In the genomic region with DNA sequence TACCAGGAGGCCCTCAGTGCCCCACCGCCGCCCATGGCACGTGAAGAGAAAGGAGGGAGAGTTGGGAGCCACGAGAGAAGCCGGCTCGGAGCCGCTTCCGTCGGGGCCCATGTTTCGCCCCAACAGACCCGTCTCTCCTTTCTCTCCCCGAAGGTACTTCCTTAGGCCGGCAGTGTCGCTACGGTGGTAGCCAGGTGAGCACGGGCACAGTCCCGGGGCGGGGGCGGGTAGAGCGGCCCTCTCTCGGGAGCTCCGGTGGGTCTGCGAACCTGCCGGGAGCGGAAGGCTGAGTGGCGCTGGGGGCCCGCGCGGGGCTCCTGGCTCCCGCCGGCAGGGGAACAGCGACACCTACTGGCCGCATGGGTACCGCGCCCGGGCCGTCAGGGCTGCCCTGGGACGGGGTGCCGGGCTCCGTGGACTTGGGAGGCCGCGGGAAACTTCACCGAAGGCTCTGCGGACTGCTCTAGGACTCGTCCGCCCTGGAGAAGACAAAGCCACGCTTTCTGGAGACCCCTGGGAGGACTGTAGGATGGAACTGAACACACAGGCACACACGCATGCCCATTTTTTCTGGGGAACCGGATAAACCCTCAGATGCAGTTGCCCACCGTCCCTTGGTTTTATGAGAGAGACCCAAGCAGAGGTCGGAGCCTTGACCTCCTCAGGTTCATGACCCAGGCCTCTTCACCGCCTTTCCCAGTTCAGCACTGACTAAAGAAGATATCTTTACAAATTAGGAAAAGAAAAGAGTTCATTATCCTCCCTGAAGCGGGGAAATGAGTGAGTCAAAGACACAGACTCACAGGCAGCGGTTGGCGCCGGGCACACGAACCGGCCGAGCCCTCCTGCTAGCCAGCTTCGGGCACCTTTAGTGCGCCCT, we compare ENCODE assay signal across 8 cellular contexts.
DNase-seq lines count a peak whose midpoint lies in the region; ATAC-seq and TF ChIP-seq lines count a peak whose summit lies in the region.

No MANE protein-coding gene starts in this region.

- no peak overlapping the region for H3K27ac Mint-ChIP-seq in endodermal cell

- WGBS in endodermal cell (ENCODE audit: insufficient coverage in 1 of 2, insufficient read length in 1 of 2), 2 experiments = 2% methylated on average over 19 to 61 of the region's 61 CpGs

- TF ChIP-seq CTCF in AG09319 (IDR thresholded peaks at IDR 0.05; ENCODE audit: low read depth, low read length) (peak; percentile 79), endodermal cell (conservative IDR thresholded peaks at IDR 0.05) (peak; percentile 99), mucosa of descending colon (IDR thresholded peaks at IDR 0.05) (peak; percentile 97)

- peaks cover 97% of the 10 kb centered on the region for H3K27me3 Mint-ChIP-seq in endodermal cell (ENCODE audit: insufficient read depth)

- no peak for DNase-seq in AG09319 (ENCODE audit: extremely low read depth, low read depth)
- peak; percentile 61 for DNase-seq in NCI-H526 treated with DMSO at 0.1 percent for 48 hours (lab: John Stamatoyannopoulos, UW)
- peak; percentile 47 to 56 for DNase-seq in activated CD8-positive, alpha-beta memory T cell treated with anti-CD3 and anti-CD28 coated beads for 4 hours (ENCODE audit: low read depth in 2 of 2)
- DNase-seq in endodermal cell = peak; percentile 95
- DNase-seq in mucosa of descending colon = peak; percentile 67 to 83 (median 81)
- DNase-seq in stimulated activated CD8-positive, alpha-beta memory T cell treated with anti-CD3 and anti-CD28 coated beads, Interleukin-4, amount 100 ng/mL, for 24 hours (ENCODE audit: low read depth) = peak; percentile 72

- H3K4me3 ChIP-seq in endodermal cell (ENCODE audit: low read length) = no peak overlapping the region
- H3K4me3 ChIP-seq in mucosa of descending colon = no peak overlapping the region

- H3K4me3 Mint-ChIP-seq in endodermal cell = peak overlapping the region; percentile 22

- intact Hi-C loops in mucosa of descending colon (cut with DNase I, micrococcal nuclease) = no loop called here

- H3K4me1 Mint-ChIP-seq in endodermal cell = peaks cover 7% of the 10 kb centered on the region

- H3K9me3 ChIP-seq in endodermal cell (ENCODE audit: control insufficient read depth, low read length) = no peaks in the 10 kb centered on the region
- H3K9me3 ChIP-seq in mucosa of descending colon = no peaks in the 10 kb centered on the region

- no peaks in the 10 kb centered on the region for H3K9me3 Mint-ChIP-seq in endodermal cell

- no peaks in the 10 kb centered on the region for H3K36me3 ChIP-seq in endodermal cell (ENCODE audit: control insufficient read depth, insufficient read depth, low read length)
- H3K36me3 ChIP-seq in mucosa of descending colon (ENCODE audit: low read depth) = no peaks in the 10 kb centered on the region

- H3K9ac ChIP-seq in endodermal cell (ENCODE audit: extremely low read depth, low read length, poor library complexity, severe bottlenecking) = no peak overlapping the region

- H3K27ac ChIP-seq in endodermal cell (ENCODE audit: low read depth, low read length) = peak overlapping the region; percentile 61

- H3K4me1 ChIP-seq in endodermal cell (ENCODE audit: control insufficient read depth, insufficient read depth, low read length) (no peaks in the 10 kb centered on the region), mucosa of descending colon (ENCODE audit: low read depth) (peaks cover 6% of the 10 kb centered on the region)

- peaks cover 100% of the 10 kb centered on the region for H3K27me3 ChIP-seq in endodermal cell (ENCODE audit: control insufficient read depth, insufficient read depth, low read length, poor library complexity, severe bottlenecking)

- ATAC-seq in GM18873 (IDR thresholded peaks at IDR 0.05; ENCODE audit: low FRiP score, unreplicated experiment) = peak; percentile 54
- ATAC-seq in HG03103 (IDR thresholded peaks at IDR 0.05; ENCODE audit: low read depth, unreplicated experiment) = peak; percentile 88
- ATAC-seq in mucosa of descending colon = peak; percentile 90

- H3K36me3 Mint-ChIP-seq in endodermal cell (ENCODE audit: low read depth) = no peaks in the 10 kb centered on the region
